In genomic region chr11:75527938-75528845, GRCh38 we compare ENCODE assay signal across 1 cellular context.
TF ChIP-seq lines count a peak whose summit lies in the region.

No MANE protein-coding gene starts in this region.

TF ChIP-seq in H1, 55 proteins besides CTCF, POLR2A, EP300 and RAD21:
- TF ChIP-seq TAF7 (optimal IDR thresholded peaks at IDR 0.05; ENCODE audit: borderline replicate concordance, low read depth, low read length) (no peak), RBBP5 (IDR thresholded peaks at IDR 0.05; ENCODE audit: borderline replicate concordance, low read depth, low read length) (no peak), SIX5 (IDR thresholded peaks at IDR 0.05; ENCODE audit: low read depth, low read length) (no peak), POLR2AphosphoS5 (IDR thresholded peaks at IDR 0.05; ENCODE audit: low read depth, low read length) (no peak), PHF8 (conservative IDR thresholded peaks at IDR 0.05; ENCODE audit: low read depth, low read length) (no peak), SP1 (IDR thresholded peaks at IDR 0.05; ENCODE audit: low read depth, low read length) (no peak), TCF12 (IDR thresholded peaks at IDR 0.05; ENCODE audit: low read depth, low read length) (no peak), RFX5 (IDR thresholded peaks at IDR 0.05; ENCODE audit: borderline replicate concordance, low read depth, low read length) (no peak), CEBPB (IDR thresholded peaks at IDR 0.05; ENCODE audit: low read depth, low read length) (no peak), SIN3A (conservative IDR thresholded peaks at IDR 0.05 in 1 of 2, IDR thresholded peaks at IDR 0.05 in 1 of 2; ENCODE audit: low read depth in 1 of 2, low read length in 2 of 2) (no peak), POU5F1 (IDR thresholded peaks at IDR 0.05; ENCODE audit: low read depth, low read length) (no peak), CREB1 (IDR thresholded peaks at IDR 0.05) (no peak), TBP (IDR thresholded peaks at IDR 0.05; ENCODE audit: low read depth, low read length) (no peak), HDAC6 (IDR thresholded peaks at IDR 0.05; ENCODE audit: low read depth, low read length) (no peak), BRCA1 (IDR thresholded peaks at IDR 0.05; ENCODE audit: low read depth, low read length) (no peak), SRF (IDR thresholded peaks at IDR 0.05; ENCODE audit: low read depth, low read length) (no peak), CHD1 (IDR thresholded peaks at IDR 0.05; ENCODE audit: low read depth, low read length) (no peak)
- TF ChIP-seq, protein P1, sequence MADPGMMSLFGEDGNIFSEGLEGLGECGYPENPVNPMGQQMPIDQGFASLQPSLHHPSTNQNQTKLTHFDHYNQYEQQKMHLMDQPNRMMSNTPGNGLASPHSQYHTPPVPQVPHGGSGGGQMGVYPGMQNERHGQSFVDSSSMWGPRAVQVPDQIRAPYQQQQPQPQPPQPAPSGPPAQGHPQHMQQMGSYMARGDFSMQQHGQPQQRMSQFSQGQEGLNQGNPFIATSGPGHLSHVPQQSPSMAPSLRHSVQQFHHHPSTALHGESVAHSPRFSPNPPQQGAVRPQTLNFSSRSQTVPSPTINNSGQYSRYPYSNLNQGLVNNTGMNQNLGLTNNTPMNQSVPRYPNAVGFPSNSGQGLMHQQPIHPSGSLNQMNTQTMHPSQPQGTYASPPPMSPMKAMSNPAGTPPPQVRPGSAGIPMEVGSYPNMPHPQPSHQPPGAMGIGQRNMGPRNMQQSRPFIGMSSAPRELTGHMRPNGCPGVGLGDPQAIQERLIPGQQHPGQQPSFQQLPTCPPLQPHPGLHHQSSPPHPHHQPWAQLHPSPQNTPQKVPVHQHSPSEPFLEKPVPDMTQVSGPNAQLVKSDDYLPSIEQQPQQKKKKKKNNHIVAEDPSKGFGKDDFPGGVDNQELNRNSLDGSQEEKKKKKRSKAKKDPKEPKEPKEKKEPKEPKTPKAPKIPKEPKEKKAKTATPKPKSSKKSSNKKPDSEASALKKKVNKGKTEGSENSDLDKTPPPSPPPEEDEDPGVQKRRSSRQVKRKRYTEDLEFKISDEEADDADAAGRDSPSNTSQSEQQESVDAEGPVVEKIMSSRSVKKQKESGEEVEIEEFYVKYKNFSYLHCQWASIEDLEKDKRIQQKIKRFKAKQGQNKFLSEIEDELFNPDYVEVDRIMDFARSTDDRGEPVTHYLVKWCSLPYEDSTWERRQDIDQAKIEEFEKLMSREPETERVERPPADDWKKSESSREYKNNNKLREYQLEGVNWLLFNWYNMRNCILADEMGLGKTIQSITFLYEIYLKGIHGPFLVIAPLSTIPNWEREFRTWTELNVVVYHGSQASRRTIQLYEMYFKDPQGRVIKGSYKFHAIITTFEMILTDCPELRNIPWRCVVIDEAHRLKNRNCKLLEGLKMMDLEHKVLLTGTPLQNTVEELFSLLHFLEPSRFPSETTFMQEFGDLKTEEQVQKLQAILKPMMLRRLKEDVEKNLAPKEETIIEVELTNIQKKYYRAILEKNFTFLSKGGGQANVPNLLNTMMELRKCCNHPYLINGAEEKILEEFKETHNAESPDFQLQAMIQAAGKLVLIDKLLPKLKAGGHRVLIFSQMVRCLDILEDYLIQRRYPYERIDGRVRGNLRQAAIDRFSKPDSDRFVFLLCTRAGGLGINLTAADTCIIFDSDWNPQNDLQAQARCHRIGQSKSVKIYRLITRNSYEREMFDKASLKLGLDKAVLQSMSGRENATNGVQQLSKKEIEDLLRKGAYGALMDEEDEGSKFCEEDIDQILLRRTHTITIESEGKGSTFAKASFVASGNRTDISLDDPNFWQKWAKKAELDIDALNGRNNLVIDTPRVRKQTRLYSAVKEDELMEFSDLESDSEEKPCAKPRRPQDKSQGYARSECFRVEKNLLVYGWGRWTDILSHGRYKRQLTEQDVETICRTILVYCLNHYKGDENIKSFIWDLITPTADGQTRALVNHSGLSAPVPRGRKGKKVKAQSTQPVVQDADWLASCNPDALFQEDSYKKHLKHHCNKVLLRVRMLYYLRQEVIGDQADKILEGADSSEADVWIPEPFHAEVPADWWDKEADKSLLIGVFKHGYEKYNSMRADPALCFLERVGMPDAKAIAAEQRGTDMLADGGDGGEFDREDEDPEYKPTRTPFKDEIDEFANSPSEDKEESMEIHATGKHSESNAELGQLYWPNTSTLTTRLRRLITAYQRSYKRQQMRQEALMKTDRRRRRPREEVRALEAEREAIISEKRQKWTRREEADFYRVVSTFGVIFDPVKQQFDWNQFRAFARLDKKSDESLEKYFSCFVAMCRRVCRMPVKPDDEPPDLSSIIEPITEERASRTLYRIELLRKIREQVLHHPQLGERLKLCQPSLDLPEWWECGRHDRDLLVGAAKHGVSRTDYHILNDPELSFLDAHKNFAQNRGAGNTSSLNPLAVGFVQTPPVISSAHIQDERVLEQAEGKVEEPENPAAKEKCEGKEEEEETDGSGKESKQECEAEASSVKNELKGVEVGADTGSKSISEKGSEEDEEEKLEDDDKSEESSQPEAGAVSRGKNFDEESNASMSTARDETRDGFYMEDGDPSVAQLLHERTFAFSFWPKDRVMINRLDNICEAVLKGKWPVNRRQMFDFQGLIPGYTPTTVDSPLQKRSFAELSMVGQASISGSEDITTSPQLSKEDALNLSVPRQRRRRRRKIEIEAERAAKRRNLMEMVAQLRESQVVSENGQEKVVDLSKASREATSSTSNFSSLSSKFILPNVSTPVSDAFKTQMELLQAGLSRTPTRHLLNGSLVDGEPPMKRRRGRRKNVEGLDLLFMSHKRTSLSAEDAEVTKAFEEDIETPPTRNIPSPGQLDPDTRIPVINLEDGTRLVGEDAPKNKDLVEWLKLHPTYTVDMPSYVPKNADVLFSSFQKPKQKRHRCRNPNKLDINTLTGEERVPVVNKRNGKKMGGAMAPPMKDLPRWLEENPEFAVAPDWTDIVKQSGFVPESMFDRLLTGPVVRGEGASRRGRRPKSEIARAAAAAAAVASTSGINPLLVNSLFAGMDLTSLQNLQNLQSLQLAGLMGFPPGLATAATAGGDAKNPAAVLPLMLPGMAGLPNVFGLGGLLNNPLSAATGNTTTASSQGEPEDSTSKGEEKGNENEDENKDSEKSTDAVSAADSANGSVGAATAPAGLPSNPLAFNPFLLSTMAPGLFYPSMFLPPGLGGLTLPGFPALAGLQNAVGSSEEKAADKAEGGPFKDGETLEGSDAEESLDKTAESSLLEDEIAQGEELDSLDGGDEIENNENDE (IDR thresholded peaks at IDR 0.05; ENCODE audit: insufficient replicate concordance, low read length), result no peak
